8 cellular contexts compared by ENCODE assay signal in the genomic region with DNA sequence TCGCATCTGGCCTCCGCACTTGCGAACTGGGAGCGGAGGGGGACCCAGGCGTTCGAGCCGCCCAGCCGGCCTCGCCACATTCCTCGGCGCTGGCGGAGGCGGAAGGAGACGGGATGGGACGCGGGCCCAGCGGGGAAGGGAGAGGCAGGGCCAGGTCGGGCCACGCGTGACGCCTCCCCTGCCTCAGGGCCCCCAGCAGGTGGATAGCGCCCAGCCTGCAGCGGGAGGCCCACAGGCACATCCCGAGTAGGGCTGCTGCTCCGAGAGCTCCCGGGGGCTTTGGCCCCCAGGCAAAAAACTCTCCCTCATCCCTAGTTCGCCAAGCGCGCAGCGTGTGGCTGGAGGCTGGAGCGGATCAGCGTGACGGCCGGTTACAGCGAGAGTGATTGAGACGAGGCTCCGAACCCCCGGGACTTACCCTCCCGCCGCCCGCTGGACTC. TPM values are rescaled to one million over a fixed set of nuclear protein-coding genes. Genes with fewer than 3 reads are reported as not detected.
A peak's percentile ranks its signal among the peaks of the same experiment; 100 is the strongest.
DNase-seq lines count a peak whose midpoint lies in the region; ATAC-seq and TF ChIP-seq lines count a peak whose summit lies in the region.

No MANE protein-coding gene starts in this region.

- ATAC-seq in CD8-positive, alpha-beta T cell, result no peak
- no peak for ATAC-seq in activated T-helper 17 cell treated with anti-CD3 and anti-CD28 coated beads, Interleukin-2, amount 50 U/mL, for 72 hours (replicated peaks)
- no peak for ATAC-seq in GM21737 (IDR thresholded peaks at IDR 0.05; ENCODE audit: unreplicated experiment)

- peak; percentile 69 for TF ChIP-seq POLR2A in prostate gland (IDR thresholded peaks at IDR 0.05)

- no peaks in the 10 kb centered on the region for H3K9me3 ChIP-seq in CD8-positive, alpha-beta T cell (ENCODE audit: low read length)
- no peaks in the 10 kb centered on the region for H3K9me3 ChIP-seq in HUES6 (ENCODE audit: control insufficient read depth, insufficient read depth, low read depth, low read length)
- no peaks in the 10 kb centered on the region for H3K9me3 ChIP-seq in left ventricle myocardium inferior (replicated peaks)
- H3K9me3 ChIP-seq in prostate gland, result no peaks in the 10 kb centered on the region

- H3K27me3 Mint-ChIP-seq in CD8-positive, alpha-beta T cell (ENCODE audit: low read depth), result peaks cover 38% of the 10 kb centered on the region
- peaks cover 22% of the 10 kb centered on the region for H3K27me3 Mint-ChIP-seq in activated T-helper 17 cell treated with anti-CD3 and anti-CD28 coated beads, Interleukin-2, amount 50 U/mL, for 72 hours

- no peaks in the 10 kb centered on the region for H3K9me3 Mint-ChIP-seq in CD8-positive, alpha-beta T cell
- H3K9me3 Mint-ChIP-seq in activated T-helper 17 cell treated with anti-CD3 and anti-CD28 coated beads, Interleukin-2, amount 50 U/mL, for 72 hours, result no peaks in the 10 kb centered on the region

- no peak for TF ChIP-seq CTCF in CD8-positive, alpha-beta T cell (IDR thresholded peaks at IDR 0.05)
- TF ChIP-seq CTCF in left ventricle myocardium inferior (IDR thresholded peaks at IDR 0.05; ENCODE audit: borderline replicate concordance), result no peak
- peak in 1 of 4 experiments; percentile 21 for TF ChIP-seq CTCF in prostate gland (IDR thresholded peaks at IDR 0.05)

- POLR2A ChIA-PET in CD8-positive, alpha-beta T cell (lab: Charles Lee), result interaction anchor here (0.7 to 1.4 kb wide), 2 partner anchors 43 to 67 kb away, joined by 3 to 5 read pairs; partner anchors contain the start of gene RETREG3

- CTCF ChIA-PET in CD8-positive, alpha-beta T cell (lab: Charles Lee), result interaction anchor here (0.6 to 1.6 kb wide), 7 partner anchors 12 to 659 kb away, joined by 3 to 6 read pairs (median 3); partner anchors contain the start of genes DNAJC7 and PSMC3IP

- H3K27ac Mint-ChIP-seq in CD8-positive, alpha-beta T cell, result no peak overlapping the region
- H3K27ac Mint-ChIP-seq in activated T-helper 17 cell treated with anti-CD3 and anti-CD28 coated beads, Interleukin-2, amount 50 U/mL, for 72 hours, result no peak overlapping the region

- no peak for DNase-seq in CD8-positive, alpha-beta T cell
- DNase-seq in left ventricle myocardium inferior, result peak; percentile 67
- DNase-seq in prostate gland (ENCODE audit: low spot score), result peak; percentile 69
- no peak for DNase-seq in cerebellum (ENCODE audit: low spot score)
- DNase-seq in NCI-H187 treated with DMSO at 0.1 percent for 48 hours (lab: John Stamatoyannopoulos, UW), result no peak

- H3K27me3 ChIP-seq in CD8-positive, alpha-beta T cell (ENCODE audit: insufficient read depth, low read length), result peaks cover 41% of the 10 kb centered on the region
- peaks cover 58% of the 10 kb centered on the region for H3K27me3 ChIP-seq in HUES6 (ENCODE audit: control insufficient read depth, insufficient read depth, low read length)
- H3K27me3 ChIP-seq in left ventricle myocardium inferior (ENCODE audit: low read depth), result no peaks in the 10 kb centered on the region
- no peaks in the 10 kb centered on the region for H3K27me3 ChIP-seq in prostate gland (replicated peaks; ENCODE audit: insufficient read depth)

- H3K27ac ChIP-seq in CD8-positive, alpha-beta T cell (ENCODE audit: low read depth, low read length), result no peak overlapping the region
- H3K27ac ChIP-seq in HUES6 (ENCODE audit: low read depth, low read length), result no peak overlapping the region; the same call in 1 of the 2 replicates
- H3K27ac ChIP-seq in left ventricle myocardium inferior (replicated peaks), result peak overlapping the region; percentile 97
- H3K27ac ChIP-seq in prostate gland, result peak overlapping the region; percentile 85 to 98

- intact Hi-C loops in CD8-positive, alpha-beta T cell (cut with DNase I, micrococcal nuclease), result loop anchor here (5.0 kb wide), 3 partner anchors 139 to 744 kb away; partner anchors contain the start of genes NAGLU (in 1 of the 2) and ODAD4 (in 1 of the 2)
- intact Hi-C loops in left ventricle myocardium inferior (cut with micrococcal nuclease) (loop anchor here (10.0 kb wide), 1 partner anchor 61 kb away; no protein-coding TSS in a partner anchor), prostate gland (cut with DNase I) (loop anchor here (5.0 to 10.0 kb wide), 2 partner anchors 69 to 251 kb away; partner anchors contain the start of genes CAVIN1, RETREG3 and TUBG1)

- no peaks in the 10 kb centered on the region for H3K36me3 Mint-ChIP-seq in CD8-positive, alpha-beta T cell
- no peaks in the 10 kb centered on the region for H3K36me3 Mint-ChIP-seq in activated T-helper 17 cell treated with anti-CD3 and anti-CD28 coated beads, Interleukin-2, amount 50 U/mL, for 72 hours (ENCODE audit: low read depth)

- WGBS in prostate gland, result under 1% methylated on average over 41 of the region's 41 CpGs

- H3K9ac ChIP-seq in HUES6 (ENCODE audit: low read length), result peak overlapping the region; percentile 81

- H3K4me3 ChIP-seq in CD8-positive, alpha-beta T cell (ENCODE audit: low read depth, low read length), result peak overlapping the region; percentile 61
- peak overlapping the region; percentile 96 for H3K4me3 ChIP-seq in HUES6 (ENCODE audit: low read depth, low read length)
- peak overlapping the region; percentile 98 for H3K4me3 ChIP-seq in left ventricle myocardium inferior
- H3K4me3 ChIP-seq in prostate gland, result peak overlapping the region; percentile 54 to 66

- H3K36me3 ChIP-seq in CD8-positive, alpha-beta T cell (ENCODE audit: insufficient read depth, low read length), result no peaks in the 10 kb centered on the region
- H3K36me3 ChIP-seq in HUES6 (ENCODE audit: control insufficient read depth, insufficient read depth, low read length), result no peaks in the 10 kb centered on the region
- peaks cover 26% of the 10 kb centered on the region for H3K36me3 ChIP-seq in left ventricle myocardium inferior
- no peaks in the 10 kb centered on the region for H3K36me3 ChIP-seq in prostate gland

- H3K4me1 Mint-ChIP-seq in CD8-positive, alpha-beta T cell (ENCODE audit: low read depth), result peaks cover 47% of the 10 kb centered on the region
- peaks cover 8% of the 10 kb centered on the region for H3K4me1 Mint-ChIP-seq in activated T-helper 17 cell treated with anti-CD3 and anti-CD28 coated beads, Interleukin-2, amount 50 U/mL, for 72 hours

- H3K4me1 ChIP-seq in CD8-positive, alpha-beta T cell (ENCODE audit: insufficient read depth, low read length), result peaks cover 61% of the 10 kb centered on the region
- H3K4me1 ChIP-seq in HUES6 (ENCODE audit: control insufficient read depth, insufficient read depth, low read length) (peaks cover 65% of the 10 kb centered on the region), left ventricle myocardium inferior (peaks cover 79% of the 10 kb centered on the region), prostate gland (replicated peaks) (peaks cover 9% of the 10 kb centered on the region)

- peak overlapping the region; percentile 71 for H3K4me3 Mint-ChIP-seq in CD8-positive, alpha-beta T cell
- H3K4me3 Mint-ChIP-seq in activated T-helper 17 cell treated with anti-CD3 and anti-CD28 coated beads, Interleukin-2, amount 50 U/mL, for 72 hours, result peak overlapping the region; percentile 87

RNA-seq across cellular contexts. Expression of gene PLEKHH3, which starts 0.8 kb away (rescaled TPM):
- under 1 TPM; 0.33 to 0.72 TPM for total RNA-seq in CD8-positive, alpha-beta T cell
- total RNA-seq in activated T-helper 17 cell treated with anti-CD3 and anti-CD28 coated beads, Interleukin-2, amount 50 U/mL, for 72 hours, result 1 to 10 TPM in 1 of 2 donors, under 1 TPM in 1; 0.61 to 1.5 TPM
- total RNA-seq in left ventricle myocardium inferior, result 21.5 TPM
- 100 to 1,000 TPM in 1 of 2 donors, 10 to 100 TPM in 1; 87.4 to 102 TPM for total RNA-seq in prostate gland
- total RNA-seq in cerebellum, result 5.0 TPM

RNA-seq across cellular contexts. Expression of gene CCR10, which starts 5.6 kb away (rescaled TPM):
- 1 to 10 TPM; 1.2 to 1.3 TPM for total RNA-seq in CD8-positive, alpha-beta T cell
- total RNA-seq in activated T-helper 17 cell treated with anti-CD3 and anti-CD28 coated beads, Interleukin-2, amount 50 U/mL, for 72 hours, result 1 to 10 TPM in 1 of 2 donors, under 1 TPM in 1; 0.82 to 1.1 TPM
- total RNA-seq in left ventricle myocardium inferior (0.88 TPM), prostate gland (1 to 10 TPM; 1.2 to 10.0 TPM), cerebellum (0.91 TPM)

RNA-seq across cellular contexts. Expression of gene CNTNAP1, which starts 6.3 kb away (rescaled TPM):
- total RNA-seq in CD8-positive, alpha-beta T cell, result 1 to 10 TPM; 1.1 to 1.6 TPM
- 1 to 10 TPM in 1 of 2 donors, under 1 TPM in 1; 0.61 to 2.8 TPM for total RNA-seq in activated T-helper 17 cell treated with anti-CD3 and anti-CD28 coated beads, Interleukin-2, amount 50 U/mL, for 72 hours
- total RNA-seq in left ventricle myocardium inferior (4.2 TPM), prostate gland (1 to 10 TPM; 1.9 to 9.9 TPM), cerebellum (13.0 TPM)

RNA-seq across cellular contexts. Expression of gene TUBG2, which starts 16.9 kb away (rescaled TPM):
- 10 to 100 TPM in 1 of 2 experiments, 1 to 10 TPM in 1; 7.4 to 10.6 TPM for total RNA-seq in CD8-positive, alpha-beta T cell
- total RNA-seq in activated T-helper 17 cell treated with anti-CD3 and anti-CD28 coated beads, Interleukin-2, amount 50 U/mL, for 72 hours, result 10 to 100 TPM in 1 of 2 donors, 1 to 10 TPM in 1; 7.5 to 15.7 TPM
- total RNA-seq in left ventricle myocardium inferior (15.6 TPM), prostate gland (10 to 100 TPM; 36.8 to 57.7 TPM), cerebellum (13.8 TPM)

Comparison
In these comparisons a context has a peak if more than half of its experiments do, and no peak if none do; other contexts are left out.
1. DNase-seq: peak in left ventricle myocardium inferior (single experiment) and prostate gland (single experiment); none in CD8-positive, alpha-beta T cell (0 of 7), cerebellum (single experiment) and NCI-H187 treated with DMSO at 0.1 percent for 48 hours (single experiment).
2. H3K27ac ChIP-seq: peak in left ventricle myocardium inferior (single experiment) and prostate gland (2 of 2); none in CD8-positive, alpha-beta T cell (single experiment) and HUES6 (single experiment).
3. Peak in every context shown above with its lines, with median percentiles within 50 percentile points of each other: H3K4me3 ChIP-seq.